ENCODE assay signal across 1 cellular context in the genomic region with DNA sequence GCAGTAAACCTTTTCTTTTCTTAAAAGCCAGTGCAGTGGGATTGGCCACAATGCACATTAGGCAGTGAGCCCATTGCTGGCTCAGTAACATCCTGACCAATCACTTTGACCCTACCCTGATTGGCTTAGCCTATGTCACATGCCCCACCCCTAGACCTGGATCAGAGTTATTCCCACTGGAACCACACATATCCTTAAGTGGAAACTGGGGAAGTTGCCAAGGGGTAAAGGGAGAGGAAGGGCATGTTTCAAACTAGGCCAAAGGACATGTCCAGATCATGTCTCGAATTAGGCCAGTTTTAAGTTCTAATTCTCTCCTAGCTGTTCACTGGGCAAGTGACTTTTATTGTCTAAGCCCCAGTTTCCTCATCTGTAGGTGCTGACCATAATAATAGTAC.
TF ChIP-seq lines count a peak whose summit lies in the region.

No MANE protein-coding gene starts in this region.

TF ChIP-seq in K562, 482 proteins besides CTCF, POLR2A, EP300 and RAD21 (continued from another document and continues in another):
- TF ChIP-seq, protein P1, sequence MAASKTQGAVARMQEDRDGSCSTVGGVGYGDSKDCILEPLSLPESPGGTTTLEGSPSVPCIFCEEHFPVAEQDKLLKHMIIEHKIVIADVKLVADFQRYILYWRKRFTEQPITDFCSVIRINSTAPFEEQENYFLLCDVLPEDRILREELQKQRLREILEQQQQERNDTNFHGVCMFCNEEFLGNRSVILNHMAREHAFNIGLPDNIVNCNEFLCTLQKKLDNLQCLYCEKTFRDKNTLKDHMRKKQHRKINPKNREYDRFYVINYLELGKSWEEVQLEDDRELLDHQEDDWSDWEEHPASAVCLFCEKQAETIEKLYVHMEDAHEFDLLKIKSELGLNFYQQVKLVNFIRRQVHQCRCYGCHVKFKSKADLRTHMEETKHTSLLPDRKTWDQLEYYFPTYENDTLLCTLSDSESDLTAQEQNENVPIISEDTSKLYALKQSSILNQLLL (CRISPR knock-in tag; IDR thresholded peaks at IDR 0.05; ENCODE audit: borderline replicate concordance) = no peak
- TF ChIP-seq ZNF184 (CRISPR knock-in tag; IDR thresholded peaks at IDR 0.05) = no peak
- TF ChIP-seq, protein P2, sequence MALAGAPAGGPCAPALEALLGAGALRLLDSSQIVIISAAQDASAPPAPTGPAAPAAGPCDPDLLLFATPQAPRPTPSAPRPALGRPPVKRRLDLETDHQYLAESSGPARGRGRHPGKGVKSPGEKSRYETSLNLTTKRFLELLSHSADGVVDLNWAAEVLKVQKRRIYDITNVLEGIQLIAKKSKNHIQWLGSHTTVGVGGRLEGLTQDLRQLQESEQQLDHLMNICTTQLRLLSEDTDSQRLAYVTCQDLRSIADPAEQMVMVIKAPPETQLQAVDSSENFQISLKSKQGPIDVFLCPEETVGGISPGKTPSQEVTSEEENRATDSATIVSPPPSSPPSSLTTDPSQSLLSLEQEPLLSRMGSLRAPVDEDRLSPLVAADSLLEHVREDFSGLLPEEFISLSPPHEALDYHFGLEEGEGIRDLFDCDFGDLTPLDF (CRISPR knock-in tag; IDR thresholded peaks at IDR 0.05) = no peak
- TF ChIP-seq, protein P3, sequence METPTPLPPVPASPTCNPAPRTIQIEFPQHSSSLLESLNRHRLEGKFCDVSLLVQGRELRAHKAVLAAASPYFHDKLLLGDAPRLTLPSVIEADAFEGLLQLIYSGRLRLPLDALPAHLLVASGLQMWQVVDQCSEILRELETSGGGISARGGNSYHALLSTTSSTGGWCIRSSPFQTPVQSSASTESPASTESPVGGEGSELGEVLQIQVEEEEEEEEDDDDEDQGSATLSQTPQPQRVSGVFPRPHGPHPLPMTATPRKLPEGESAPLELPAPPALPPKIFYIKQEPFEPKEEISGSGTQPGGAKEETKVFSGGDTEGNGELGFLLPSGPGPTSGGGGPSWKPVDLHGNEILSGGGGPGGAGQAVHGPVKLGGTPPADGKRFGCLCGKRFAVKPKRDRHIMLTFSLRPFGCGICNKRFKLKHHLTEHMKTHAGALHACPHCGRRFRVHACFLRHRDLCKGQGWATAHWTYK (CRISPR knock-in tag; IDR thresholded peaks at IDR 0.05) = peak; percentile 30; the same call in 1 of the 2 replicates
- TF ChIP-seq, protein P4, sequence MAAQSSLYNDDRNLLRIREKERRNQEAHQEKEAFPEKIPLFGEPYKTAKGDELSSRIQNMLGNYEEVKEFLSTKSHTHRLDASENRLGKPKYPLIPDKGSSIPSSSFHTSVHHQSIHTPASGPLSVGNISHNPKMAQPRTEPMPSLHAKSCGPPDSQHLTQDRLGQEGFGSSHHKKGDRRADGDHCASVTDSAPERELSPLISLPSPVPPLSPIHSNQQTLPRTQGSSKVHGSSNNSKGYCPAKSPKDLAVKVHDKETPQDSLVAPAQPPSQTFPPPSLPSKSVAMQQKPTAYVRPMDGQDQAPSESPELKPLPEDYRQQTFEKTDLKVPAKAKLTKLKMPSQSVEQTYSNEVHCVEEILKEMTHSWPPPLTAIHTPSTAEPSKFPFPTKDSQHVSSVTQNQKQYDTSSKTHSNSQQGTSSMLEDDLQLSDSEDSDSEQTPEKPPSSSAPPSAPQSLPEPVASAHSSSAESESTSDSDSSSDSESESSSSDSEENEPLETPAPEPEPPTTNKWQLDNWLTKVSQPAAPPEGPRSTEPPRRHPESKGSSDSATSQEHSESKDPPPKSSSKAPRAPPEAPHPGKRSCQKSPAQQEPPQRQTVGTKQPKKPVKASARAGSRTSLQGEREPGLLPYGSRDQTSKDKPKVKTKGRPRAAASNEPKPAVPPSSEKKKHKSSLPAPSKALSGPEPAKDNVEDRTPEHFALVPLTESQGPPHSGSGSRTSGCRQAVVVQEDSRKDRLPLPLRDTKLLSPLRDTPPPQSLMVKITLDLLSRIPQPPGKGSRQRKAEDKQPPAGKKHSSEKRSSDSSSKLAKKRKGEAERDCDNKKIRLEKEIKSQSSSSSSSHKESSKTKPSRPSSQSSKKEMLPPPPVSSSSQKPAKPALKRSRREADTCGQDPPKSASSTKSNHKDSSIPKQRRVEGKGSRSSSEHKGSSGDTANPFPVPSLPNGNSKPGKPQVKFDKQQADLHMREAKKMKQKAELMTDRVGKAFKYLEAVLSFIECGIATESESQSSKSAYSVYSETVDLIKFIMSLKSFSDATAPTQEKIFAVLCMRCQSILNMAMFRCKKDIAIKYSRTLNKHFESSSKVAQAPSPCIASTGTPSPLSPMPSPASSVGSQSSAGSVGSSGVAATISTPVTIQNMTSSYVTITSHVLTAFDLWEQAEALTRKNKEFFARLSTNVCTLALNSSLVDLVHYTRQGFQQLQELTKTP (IDR thresholded peaks at IDR 0.05; ENCODE audit: low read depth in 1 of 2, partially characterized antibody in 2 of 2) = peak in 1 of 2 experiments; percentile 30
- no peak for TF ChIP-seq NR2C1 (IDR thresholded peaks at IDR 0.05)
- peak; percentile 66; the same call in 1 of the 2 replicates for TF ChIP-seq NR2C1 (tag; IDR thresholded peaks at IDR 0.05)
- TF ChIP-seq, protein P5, sequence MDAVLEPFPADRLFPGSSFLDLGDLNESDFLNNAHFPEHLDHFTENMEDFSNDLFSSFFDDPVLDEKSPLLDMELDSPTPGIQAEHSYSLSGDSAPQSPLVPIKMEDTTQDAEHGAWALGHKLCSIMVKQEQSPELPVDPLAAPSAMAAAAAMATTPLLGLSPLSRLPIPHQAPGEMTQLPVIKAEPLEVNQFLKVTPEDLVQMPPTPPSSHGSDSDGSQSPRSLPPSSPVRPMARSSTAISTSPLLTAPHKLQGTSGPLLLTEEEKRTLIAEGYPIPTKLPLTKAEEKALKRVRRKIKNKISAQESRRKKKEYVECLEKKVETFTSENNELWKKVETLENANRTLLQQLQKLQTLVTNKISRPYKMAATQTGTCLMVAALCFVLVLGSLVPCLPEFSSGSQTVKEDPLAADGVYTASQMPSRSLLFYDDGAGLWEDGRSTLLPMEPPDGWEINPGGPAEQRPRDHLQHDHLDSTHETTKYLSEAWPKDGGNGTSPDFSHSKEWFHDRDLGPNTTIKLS (IDR thresholded peaks at IDR 0.05; ENCODE audit: borderline replicate concordance, low read depth) = no peak
- TF ChIP-seq, protein P6, sequence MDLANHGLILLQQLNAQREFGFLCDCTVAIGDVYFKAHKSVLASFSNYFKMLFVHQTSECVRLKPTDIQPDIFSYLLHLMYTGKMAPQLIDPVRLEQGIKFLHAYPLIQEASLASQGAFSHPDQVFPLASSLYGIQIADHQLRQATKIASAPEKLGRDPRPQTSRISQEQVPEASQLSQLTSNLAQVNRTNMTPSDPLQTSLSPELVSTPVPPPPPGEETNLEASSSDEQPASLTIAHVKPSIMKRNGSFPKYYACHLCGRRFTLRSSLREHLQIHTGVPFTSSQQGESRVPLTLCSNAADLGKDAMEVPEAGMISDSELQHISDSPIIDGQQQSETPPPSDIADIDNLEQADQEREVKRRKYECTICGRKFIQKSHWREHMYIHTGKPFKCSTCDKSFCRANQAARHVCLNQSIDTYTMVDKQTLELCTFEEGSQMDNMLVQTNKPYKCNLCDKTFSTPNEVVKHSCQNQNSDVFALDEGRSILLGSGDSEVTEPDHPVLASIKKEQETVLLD (IDR thresholded peaks at IDR 0.05) = no peak
- TF ChIP-seq ZNF445 (CRISPR knock-in tag; IDR thresholded peaks at IDR 0.05; ENCODE audit: low read depth) = no peak
- TF ChIP-seq, protein P7, sequence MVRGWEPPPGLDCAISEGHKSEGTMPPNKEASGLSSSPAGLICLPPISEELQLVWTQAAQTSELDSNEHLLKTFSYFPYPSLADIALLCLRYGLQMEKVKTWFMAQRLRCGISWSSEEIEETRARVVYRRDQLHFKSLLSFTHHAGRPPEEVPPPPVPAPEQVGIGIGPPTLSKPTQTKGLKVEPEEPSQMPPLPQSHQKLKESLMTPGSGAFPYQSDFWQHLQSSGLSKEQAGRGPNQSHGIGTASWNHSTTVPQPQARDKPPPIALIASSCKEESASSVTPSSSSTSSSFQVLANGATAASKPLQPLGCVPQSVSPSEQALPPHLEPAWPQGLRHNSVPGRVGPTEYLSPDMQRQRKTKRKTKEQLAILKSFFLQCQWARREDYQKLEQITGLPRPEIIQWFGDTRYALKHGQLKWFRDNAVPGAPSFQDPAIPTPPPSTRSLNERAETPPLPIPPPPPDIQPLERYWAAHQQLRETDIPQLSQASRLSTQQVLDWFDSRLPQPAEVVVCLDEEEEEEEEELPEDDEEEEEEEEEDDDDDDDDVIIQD (CRISPR knock-in tag; IDR thresholded peaks at IDR 0.05) = no peak
- TF ChIP-seq SREBF1 (IDR thresholded peaks at IDR 0.05; ENCODE audit: borderline replicate concordance, low read depth, low read length) = no peak
- no peak for TF ChIP-seq FOXP1 (CRISPR knock-in tag; IDR thresholded peaks at IDR 0.05)
- no peak; the same call in 1 of the 2 replicates for TF ChIP-seq ZNF583 (CRISPR knock-in tag; IDR thresholded peaks at IDR 0.05)
- TF ChIP-seq, protein P8, sequence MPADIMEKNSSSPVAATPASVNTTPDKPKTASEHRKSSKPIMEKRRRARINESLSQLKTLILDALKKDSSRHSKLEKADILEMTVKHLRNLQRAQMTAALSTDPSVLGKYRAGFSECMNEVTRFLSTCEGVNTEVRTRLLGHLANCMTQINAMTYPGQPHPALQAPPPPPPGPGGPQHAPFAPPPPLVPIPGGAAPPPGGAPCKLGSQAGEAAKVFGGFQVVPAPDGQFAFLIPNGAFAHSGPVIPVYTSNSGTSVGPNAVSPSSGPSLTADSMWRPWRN (IDR thresholded peaks at IDR 0.05; ENCODE audit: low read depth) = no peak
- no peak for TF ChIP-seq NUFIP1 (IDR thresholded peaks at IDR 0.05; ENCODE audit: partially characterized antibody)
- TF ChIP-seq ZNF41 (CRISPR knock-in tag; conservative IDR thresholded peaks at IDR 0.05) = no peak
- TF ChIP-seq, protein P9, sequence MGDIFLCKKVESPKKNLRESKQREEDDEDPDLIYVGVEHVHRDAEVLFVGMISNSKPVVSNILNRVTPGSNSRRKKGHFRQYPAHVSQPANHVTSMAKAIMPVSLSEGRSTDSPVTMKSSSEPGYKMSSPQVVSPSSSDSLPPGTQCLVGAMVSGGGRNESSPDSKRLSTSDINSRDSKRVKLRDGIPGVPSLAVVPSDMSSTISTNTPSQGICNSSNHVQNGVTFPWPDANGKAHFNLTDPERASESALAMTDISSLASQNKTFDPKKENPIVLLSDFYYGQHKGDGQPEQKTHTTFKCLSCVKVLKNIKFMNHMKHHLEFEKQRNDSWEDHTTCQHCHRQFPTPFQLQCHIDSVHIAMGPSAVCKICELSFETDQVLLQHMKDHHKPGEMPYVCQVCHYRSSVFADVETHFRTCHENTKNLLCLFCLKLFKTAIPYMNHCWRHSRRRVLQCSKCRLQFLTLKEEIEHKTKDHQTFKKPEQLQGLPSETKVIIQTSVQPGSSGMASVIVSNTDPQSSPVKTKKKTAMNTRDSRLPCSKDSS (IDR thresholded peaks at IDR 0.05; ENCODE audit: low read depth, partially characterized antibody) = no peak
- TF ChIP-seq BHLHE40 (IDR thresholded peaks at IDR 0.05; ENCODE audit: low read length) = no peak
- no peak for TF ChIP-seq ILF3 (IDR thresholded peaks at IDR 0.05; ENCODE audit: borderline replicate concordance)
- TF ChIP-seq, protein P10, sequence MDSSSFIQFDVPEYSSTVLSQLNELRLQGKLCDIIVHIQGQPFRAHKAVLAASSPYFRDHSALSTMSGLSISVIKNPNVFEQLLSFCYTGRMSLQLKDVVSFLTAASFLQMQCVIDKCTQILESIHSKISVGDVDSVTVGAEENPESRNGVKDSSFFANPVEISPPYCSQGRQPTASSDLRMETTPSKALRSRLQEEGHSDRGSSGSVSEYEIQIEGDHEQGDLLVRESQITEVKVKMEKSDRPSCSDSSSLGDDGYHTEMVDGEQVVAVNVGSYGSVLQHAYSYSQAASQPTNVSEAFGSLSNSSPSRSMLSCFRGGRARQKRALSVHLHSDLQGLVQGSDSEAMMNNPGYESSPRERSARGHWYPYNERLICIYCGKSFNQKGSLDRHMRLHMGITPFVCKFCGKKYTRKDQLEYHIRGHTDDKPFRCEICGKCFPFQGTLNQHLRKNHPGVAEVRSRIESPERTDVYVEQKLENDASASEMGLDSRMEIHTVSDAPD (CRISPR knock-in tag; IDR thresholded peaks at IDR 0.05) = no peak
- TF ChIP-seq MAFF (IDR thresholded peaks at IDR 0.05; ENCODE audit: low read length) = no peak
- TF ChIP-seq TEAD2 (tag; IDR thresholded peaks at IDR 0.05) = no peak
- no peak for TF ChIP-seq MCM5 (IDR thresholded peaks at IDR 0.05; ENCODE audit: low read depth)
- peak; percentile 29; the same call in 1 of the 2 replicates for TF ChIP-seq ZNF239 (CRISPR knock-in tag; IDR thresholded peaks at IDR 0.05)
- TF ChIP-seq HMGN3 (IDR thresholded peaks at IDR 0.05; ENCODE audit: borderline replicate concordance, extremely low read depth, insufficient read length, low read depth, low read length) = no peak
- no peak for TF ChIP-seq NFATC3 (IDR thresholded peaks at IDR 0.05)
- TF ChIP-seq, protein P11, sequence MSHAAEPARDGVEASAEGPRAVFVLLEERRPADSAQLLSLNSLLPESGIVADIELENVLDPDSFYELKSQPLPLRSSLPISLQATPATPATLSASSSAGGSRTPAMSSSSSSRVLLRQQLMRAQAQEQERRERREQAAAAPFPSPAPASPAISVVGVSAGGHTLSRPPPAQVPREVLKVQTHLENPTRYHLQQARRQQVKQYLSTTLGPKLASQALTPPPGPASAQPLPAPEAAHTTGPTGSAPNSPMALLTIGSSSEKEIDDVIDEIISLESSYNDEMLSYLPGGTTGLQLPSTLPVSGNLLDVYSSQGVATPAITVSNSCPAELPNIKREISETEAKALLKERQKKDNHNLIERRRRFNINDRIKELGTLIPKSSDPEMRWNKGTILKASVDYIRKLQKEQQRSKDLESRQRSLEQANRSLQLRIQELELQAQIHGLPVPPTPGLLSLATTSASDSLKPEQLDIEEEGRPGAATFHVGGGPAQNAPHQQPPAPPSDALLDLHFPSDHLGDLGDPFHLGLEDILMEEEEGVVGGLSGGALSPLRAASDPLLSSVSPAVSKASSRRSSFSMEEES (CRISPR knock-in tag; IDR thresholded peaks at IDR 0.05) = no peak
- TF ChIP-seq KDM5B (IDR thresholded peaks at IDR 0.05; ENCODE audit: insufficient replicate concordance, low read depth, low read length) = no peak
- no peak for TF ChIP-seq PHF20 (IDR thresholded peaks at IDR 0.05; ENCODE audit: partially characterized antibody)
- TF ChIP-seq SETDB1 (IDR thresholded peaks at IDR 0.05; ENCODE audit: low read length) = no peak
- no peak for TF ChIP-seq SAFB (IDR thresholded peaks at IDR 0.05; ENCODE audit: borderline replicate concordance, low read depth, low read length)
- TF ChIP-seq, protein P12, sequence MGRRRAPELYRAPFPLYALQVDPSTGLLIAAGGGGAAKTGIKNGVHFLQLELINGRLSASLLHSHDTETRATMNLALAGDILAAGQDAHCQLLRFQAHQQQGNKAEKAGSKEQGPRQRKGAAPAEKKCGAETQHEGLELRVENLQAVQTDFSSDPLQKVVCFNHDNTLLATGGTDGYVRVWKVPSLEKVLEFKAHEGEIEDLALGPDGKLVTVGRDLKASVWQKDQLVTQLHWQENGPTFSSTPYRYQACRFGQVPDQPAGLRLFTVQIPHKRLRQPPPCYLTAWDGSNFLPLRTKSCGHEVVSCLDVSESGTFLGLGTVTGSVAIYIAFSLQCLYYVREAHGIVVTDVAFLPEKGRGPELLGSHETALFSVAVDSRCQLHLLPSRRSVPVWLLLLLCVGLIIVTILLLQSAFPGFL (CRISPR knock-in tag; IDR thresholded peaks at IDR 0.05) = no peak
- no peak for TF ChIP-seq EWSR1 (IDR thresholded peaks at IDR 0.05; ENCODE audit: borderline replicate concordance, low read depth, partially characterized antibody)
- TF ChIP-seq, protein P13, sequence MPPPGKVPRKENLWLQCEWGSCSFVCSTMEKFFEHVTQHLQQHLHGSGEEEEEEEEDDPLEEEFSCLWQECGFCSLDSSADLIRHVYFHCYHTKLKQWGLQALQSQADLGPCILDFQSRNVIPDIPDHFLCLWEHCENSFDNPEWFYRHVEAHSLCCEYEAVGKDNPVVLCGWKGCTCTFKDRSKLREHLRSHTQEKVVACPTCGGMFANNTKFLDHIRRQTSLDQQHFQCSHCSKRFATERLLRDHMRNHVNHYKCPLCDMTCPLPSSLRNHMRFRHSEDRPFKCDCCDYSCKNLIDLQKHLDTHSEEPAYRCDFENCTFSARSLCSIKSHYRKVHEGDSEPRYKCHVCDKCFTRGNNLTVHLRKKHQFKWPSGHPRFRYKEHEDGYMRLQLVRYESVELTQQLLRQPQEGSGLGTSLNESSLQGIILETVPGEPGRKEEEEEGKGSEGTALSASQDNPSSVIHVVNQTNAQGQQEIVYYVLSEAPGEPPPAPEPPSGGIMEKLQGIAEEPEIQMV (tag; conservative IDR thresholded peaks at IDR 0.05; ENCODE audit: low read depth) = no peak; the same call in 1 of the 2 replicates
